ENCODE assay signal across 9 cellular contexts in genomic region chr15:96052572-96053038, GRCh38.
A peak's percentile ranks its signal among the peaks of the same experiment; 100 is the strongest.
DNase-seq lines count a peak whose midpoint lies in the region; ATAC-seq, FAIRE-seq and TF ChIP-seq lines count a peak whose summit lies in the region.
"Had no signal": no experiment of that assay in that cellular context is flagged by ENCODE, and none has a peak within 500 bp of the region (broad histone marks: within the 10 kb centered on the region; RNA-seq: fewer than 3 reads in every experiment).

No MANE protein-coding gene starts in this region.

- no peaks in the 10 kb centered on the region for H3K27me3 ChIP-seq in K562 (ENCODE audit: control insufficient read depth in 2 of 2, insufficient read depth in 2 of 2, low read length in 2 of 2)

- peaks cover 4% of the 10 kb centered on the region; the same call in 1 of the 2 replicates for H3K9me3 ChIP-seq in K562 (replicated peaks; ENCODE audit: control insufficient read depth, insufficient read depth, low read depth, low read length)
- H3K9me3 ChIP-seq in iPS-18c (ENCODE audit: control insufficient read depth, insufficient read depth, low read length), result no peaks in the 10 kb centered on the region

- no peak for TF ChIP-seq RAD21 in K562 (CRISPR knock-in tag; conservative IDR thresholded peaks at IDR 0.05 in 1 of 2, IDR thresholded peaks at IDR 0.05 in 1 of 2)

- in situ Hi-C loops in K562 (cut with MboI), result no loop called here

- no peak for TF ChIP-seq CTCF in K562 (IDR thresholded peaks at IDR 0.05 in 2 of 3, conservative IDR thresholded peaks at IDR 0.05 in 1 of 3; ENCODE audit: insufficient read depth in 2 of 3, low read depth in 1 of 3, low read length in 3 of 3)
- no peak for TF ChIP-seq CTCF in retinal pigment epithelial cell (conservative IDR thresholded peaks at IDR 0.05; ENCODE audit: low read depth, low read length)
- no peak for TF ChIP-seq CTCF in activated CD8-positive, alpha-beta T cell treated with anti-CD3 and anti-CD28 coated beads for 36 hours (IDR thresholded peaks at IDR 0.05)

- DNase-seq in HEK293T (ENCODE audit: extremely low spot score) (no peak), K562 (ENCODE audit: extremely low read depth in 1 of 4, low spot score in 3 of 4) (no peak), retinal pigment epithelial cell (ENCODE audit: low read depth) (no peak)
- no peak for DNase-seq in activated CD8-positive, alpha-beta T cell treated with anti-CD3 and anti-CD28 coated beads for 36 hours
- DNase-seq in T-helper 2 cell treated with Interferon-gamma antibody and Interleukin-4, amounts not matched to agents 5 μg/mL and 100 μg/mL, for 36 hours (ENCODE audit: low spot score), result no peak

- ATAC-seq in K562 (no peak), GM18868 (IDR thresholded peaks at IDR 0.05; ENCODE audit: unreplicated experiment) (no peak), HG03139 (IDR thresholded peaks at IDR 0.05; ENCODE audit: unreplicated experiment) (no peak)
- no peak for ATAC-seq in activated CD8-positive, alpha-beta T cell treated with anti-CD3 and anti-CD28 coated beads for 36 hours

- intact Hi-C loops in K562 (cut with micrococcal nuclease), result loop anchor here (5.0 kb wide), 2 partner anchors 220 to 265 kb away; no protein-coding TSS in a partner anchor
- intact Hi-C loops in activated CD8-positive, alpha-beta T cell treated with anti-CD3 and anti-CD28 coated beads for 36 hours (cut with micrococcal nuclease), result no loop called here

- no peaks in the 10 kb centered on the region for H3K36me3 ChIP-seq in K562 (ENCODE audit: control insufficient read depth, insufficient read depth, low read length)

- H3K79me2 ChIP-seq in K562 (ENCODE audit: control insufficient read depth, insufficient read depth, low read length), result no peaks in the 10 kb centered on the region

- no peak overlapping the region for H3K4me3 Mint-ChIP-seq in activated CD8-positive, alpha-beta T cell treated with anti-CD3 and anti-CD28 coated beads for 36 hours
- H3K4me3 Mint-ChIP-seq in T-helper 2 cell treated with Interferon-gamma antibody and Interleukin-4, amounts not matched to agents 5 μg/mL and 100 μg/mL, for 36 hours, result no peak overlapping the region
- H3K4me3 Mint-ChIP-seq: activated T-helper 1 cell treated with anti-CD3 and anti-CD28 coated beads, Interleukin-12 subunit alpha, Interleukin-12 subunit beta, Interleukin-2, Interleukin-4 antibody, amounts not matched to agents 30 ng/mL and 10 ng/mL and 1 ng/mL, durations not matched to agents 14 hours and 24 hours and 36 hours had no signal

- H3K9me1 ChIP-seq in K562 (ENCODE audit: control insufficient read depth, insufficient read depth, low read length), result no peaks in the 10 kb centered on the region

- H3K27me3 Mint-ChIP-seq in activated CD8-positive, alpha-beta T cell treated with anti-CD3 and anti-CD28 coated beads for 36 hours, result peaks cover 31% of the 10 kb centered on the region
- peaks cover 48% of the 10 kb centered on the region for H3K27me3 Mint-ChIP-seq in T-helper 2 cell treated with Interferon-gamma antibody and Interleukin-4, amounts not matched to agents 5 μg/mL and 100 μg/mL, for 36 hours (ENCODE audit: low read depth)

- H3K9me3 Mint-ChIP-seq in activated CD8-positive, alpha-beta T cell treated with anti-CD3 and anti-CD28 coated beads for 36 hours, result no peaks in the 10 kb centered on the region
- no peaks in the 10 kb centered on the region for H3K9me3 Mint-ChIP-seq in T-helper 2 cell treated with Interferon-gamma antibody and Interleukin-4, amounts not matched to agents 5 μg/mL and 100 μg/mL, for 36 hours

- FAIRE-seq in K562 (lab: Jason Lieb, UNC), result no peak

- peak overlapping the region; percentile 82 for H2AFZ ChIP-seq in K562 (ENCODE audit: low read depth, low read length)

- H3K27ac ChIP-seq in K562 (ENCODE audit: extremely low read depth, low read depth, low read length), result peak overlapping the region; percentile 73

- peaks cover 6% of the 10 kb centered on the region for H3K4me1 Mint-ChIP-seq in activated CD8-positive, alpha-beta T cell treated with anti-CD3 and anti-CD28 coated beads for 36 hours (ENCODE audit: low read depth)
- H3K4me1 Mint-ChIP-seq in T-helper 2 cell treated with Interferon-gamma antibody and Interleukin-4, amounts not matched to agents 5 μg/mL and 100 μg/mL, for 36 hours (ENCODE audit: low read depth), result no peaks in the 10 kb centered on the region

- H3K36me3 Mint-ChIP-seq in activated CD8-positive, alpha-beta T cell treated with anti-CD3 and anti-CD28 coated beads for 36 hours (ENCODE audit: low read depth), result no peaks in the 10 kb centered on the region
- H3K36me3 Mint-ChIP-seq in T-helper 2 cell treated with Interferon-gamma antibody and Interleukin-4, amounts not matched to agents 5 μg/mL and 100 μg/mL, for 36 hours (ENCODE audit: low read depth), result no peaks in the 10 kb centered on the region

- CTCF ChIA-PET in HEK293T (lab: Yijun Ruan, JAX), result interaction anchor here (0.9 to 1.4 kb wide), 2 partner anchors 14 to 274 kb away, joined by 3 to 4 read pairs; no protein-coding TSS in a partner anchor
- CTCF ChIA-PET in K562 (lab: Yijun Ruan, JAX; ENCODE audit: low intra/inter-chr PET ratio), result no interaction called here
- CTCF ChIA-PET in activated CD8-positive, alpha-beta T cell treated with anti-CD3 and anti-CD28 coated beads for 36 hours (lab: Charles Lee), result no interaction called here

- no peak overlapping the region; the same call in 1 of the 2 replicates for H3K4me3 ChIP-seq in K562
- H3K4me3 ChIP-seq in iPS-18c (ENCODE audit: insufficient read depth, low read depth, low read length), result peak overlapping the region; percentile 43
- H3K4me3 ChIP-seq in retinal pigment epithelial cell (ENCODE audit: low read length), result peak overlapping the region; percentile 37

- POLR2A ChIA-PET in HEK293T (lab: Yijun Ruan, JAX) (interaction anchor here (0.6 to 1.1 kb wide), 3 partner anchors 14 to 275 kb away, joined by 3 read pairs; no protein-coding TSS in a partner anchor), K562 (lab: Yijun Ruan, JAX) (interaction anchor here (0.7 to 1.8 kb wide), 4 partner anchors 9 to 231 kb away, joined by 3 to 5 read pairs (median 4); no protein-coding TSS in a partner anchor)
- POLR2A ChIA-PET in activated CD8-positive, alpha-beta T cell treated with anti-CD3 and anti-CD28 coated beads for 36 hours (lab: Charles Lee), result no interaction called here

- no peaks in the 10 kb centered on the region for H4K20me1 ChIP-seq in K562 (replicated peaks; ENCODE audit: control insufficient read depth, insufficient read depth, low read length)

- no peak overlapping the region for H3K4me2 ChIP-seq in K562 (ENCODE audit: insufficient read depth, low read length)

- no peak for TF ChIP-seq EP300 in K562 (IDR thresholded peaks at IDR 0.05; ENCODE audit: low read length)

- TF ChIP-seq POLR2A in K562 (conservative IDR thresholded peaks at IDR 0.05), result no peak

- H3K9ac ChIP-seq in K562 (ENCODE audit: insufficient read depth in 1 of 2, low read depth in 2 of 2, low read length in 2 of 2), result peak overlapping the region; percentile 45 to 87; a peak in 3 of 4 replicates

- 79% methylated on average over 17 of the region's 19 CpGs for WGBS in K562 (ENCODE audit: insufficient coverage, low coverage, missing lambda C conversion rate)

- H3K4me1 ChIP-seq in K562 (replicated peaks in 1 of 2; ENCODE audit: control insufficient read depth in 2 of 2, insufficient read depth in 2 of 2, low read length in 2 of 2), result peaks cover 11 to 37% of the 10 kb centered on the region in 2 experiments

- H3K27ac Mint-ChIP-seq in activated CD8-positive, alpha-beta T cell treated with anti-CD3 and anti-CD28 coated beads for 36 hours, result no peak overlapping the region
- no peak overlapping the region for H3K27ac Mint-ChIP-seq in T-helper 2 cell treated with Interferon-gamma antibody and Interleukin-4, amounts not matched to agents 5 μg/mL and 100 μg/mL, for 36 hours
- H3K27ac Mint-ChIP-seq: activated T-helper 1 cell treated with anti-CD3 and anti-CD28 coated beads, Interleukin-12 subunit alpha, Interleukin-12 subunit beta, Interleukin-2, Interleukin-4 antibody, amounts not matched to agents 30 ng/mL and 10 ng/mL and 1 ng/mL, durations not matched to agents 14 hours and 24 hours and 36 hours had no signal

- BruUV-seq in K562 (replicated peaks; lab: Mats Ljungman, UMichigan), result no TSS peak

TF ChIP-seq in HEK293T, 16 proteins besides CTCF, POLR2A, EP300 and RAD21:
- TF ChIP-seq SP1 (IDR thresholded peaks at IDR 0.05) (no peak), PKNOX1 (IDR thresholded peaks at IDR 0.05) (peak; percentile 90)

TF ChIP-seq in K562, 482 proteins besides CTCF, POLR2A, EP300 and RAD21 (continues in another document):
- TF ChIP-seq MED1 (CRISPR knock-in tag; IDR thresholded peaks at IDR 0.05; ENCODE audit: borderline replicate concordance), result no peak
- TF ChIP-seq CBX5 (IDR thresholded peaks at IDR 0.05; ENCODE audit: borderline replicate concordance, low read depth), result no peak
- TF ChIP-seq ZBTB43 (CRISPR knock-in tag; IDR thresholded peaks at IDR 0.05), result no peak
- TF ChIP-seq ZNF589 (CRISPR knock-in tag; IDR thresholded peaks at IDR 0.05; ENCODE audit: low read depth), result no peak
